ENCODE assay signal across 9 cellular contexts in the genomic region with DNA sequence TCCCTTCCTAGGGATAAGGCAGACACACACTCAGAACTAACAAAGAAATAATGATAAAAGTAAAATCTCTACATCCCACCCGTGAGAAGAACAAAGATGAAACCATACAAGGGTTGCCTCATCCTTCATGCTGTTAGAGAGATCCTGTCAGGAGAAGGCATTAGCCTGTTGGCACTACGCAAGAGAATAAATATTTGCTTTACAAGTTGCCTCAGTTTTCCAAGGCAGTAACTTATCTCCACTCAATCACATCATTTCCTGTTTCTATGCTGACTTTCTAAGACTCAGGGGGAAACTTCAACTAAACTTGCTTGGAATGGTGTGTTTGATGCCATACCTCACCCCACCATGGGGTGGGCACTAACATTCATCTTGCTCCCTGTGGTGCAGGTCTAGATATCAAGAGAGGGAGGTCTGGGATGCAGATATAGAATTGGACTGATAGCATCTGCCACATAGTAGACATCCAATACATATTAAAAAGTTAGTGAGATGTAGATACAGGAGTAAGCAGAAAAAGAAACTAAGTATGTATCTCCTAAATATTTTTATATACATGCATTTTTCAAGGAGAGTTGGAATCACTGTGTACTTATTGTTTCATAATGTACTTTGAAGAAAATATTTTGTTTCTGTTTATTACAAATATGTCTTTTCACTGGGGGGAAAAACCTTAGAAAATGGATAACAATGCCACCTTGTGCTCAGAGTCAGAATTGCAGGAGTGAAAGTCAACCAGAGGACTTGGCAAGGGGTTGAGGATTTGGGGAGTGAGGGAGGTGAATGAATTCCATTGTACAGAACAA. TPM values are rescaled to one million over a fixed set of nuclear protein-coding genes. Genes with fewer than 3 reads are reported as not detected.
DNase-seq lines count a peak whose midpoint lies in the region; ATAC-seq, FAIRE-seq and TF ChIP-seq lines count a peak whose summit lies in the region.
"Had no signal": no experiment of that assay in that cellular context is flagged by ENCODE, and none has a peak within 500 bp of the region (broad histone marks: within the 10 kb centered on the region; RNA-seq: fewer than 3 reads in every experiment).

No MANE protein-coding gene starts in this region.

- ATAC-seq in GM18511 (IDR thresholded peaks at IDR 0.05; ENCODE audit: unreplicated experiment): peak; percentile 57
- no peak for ATAC-seq in HG02610 (IDR thresholded peaks at IDR 0.05; ENCODE audit: unreplicated experiment)
- ATAC-seq in GM21360 (IDR thresholded peaks at IDR 0.05; ENCODE audit: unreplicated experiment): no peak

- no peak overlapping the region for H3K4me3 ChIP-seq in kidney (ENCODE audit: low read length in 2 of 2)

- H3K36me3 ChIP-seq in kidney (ENCODE audit: control insufficient read depth in 1 of 2, insufficient read depth in 2 of 2, low read length in 2 of 2): no peaks in the 10 kb centered on the region

- H3K27ac ChIP-seq in kidney (ENCODE audit: low read depth in 2 of 2, low read length in 2 of 2): no peak overlapping the region

- peak; percentile 42 for DNase-seq in D341Med (ENCODE audit: low spot score)
- peak; percentile 33 for DNase-seq in NCI-H1092 treated with DMSO at 0.1 percent for 48 hours (lab: John Stamatoyannopoulos, UW)
- peak; percentile 23 for DNase-seq in amniotic epithelial cell (ENCODE audit: low read depth)
- DNase-seq in kidney: no peak
- no peak for DNase-seq in islet precursor cell
- DNase-seq: naive B cell had no signal

- no peaks in the 10 kb centered on the region for H3K4me1 ChIP-seq in kidney (ENCODE audit: control insufficient read depth in 1 of 2, insufficient read depth in 1 of 2, low read depth in 1 of 2, low read length in 2 of 2)

- intact Hi-C loops in kidney (cut with DNase I): no loop called here

- TF ChIP-seq CTCF in kidney (IDR thresholded peaks at IDR 0.05; ENCODE audit: borderline replicate concordance, extremely low read depth, insufficient read depth): peak; percentile 37

- peak; percentile 97 for FAIRE-seq in kidney (lab: Jason Lieb, UNC)

- no peak overlapping the region for H3K9ac ChIP-seq in kidney (ENCODE audit: low read length in 2 of 2)

- no peaks in the 10 kb centered on the region for H3K9me3 ChIP-seq in kidney (ENCODE audit: control insufficient read depth in 1 of 2, low read length in 2 of 2)

RNA-seq across cellular contexts. Expression of gene BEX4, which starts 57.2 kb away (rescaled TPM):
- total RNA-seq in kidney: 52.6 TPM
- 135 TPM for polyA plus RNA-seq in kidney (ENCODE audit: insufficient read depth, low read depth, low replicate concordance)

Comparison
In these comparisons a context has a peak if more than half of its experiments do, and no peak if none do; other contexts are left out.
1. DNase-seq: peak in D341Med (single experiment), NCI-H1092 treated with DMSO at 0.1 percent for 48 hours (single experiment) and amniotic epithelial cell (single experiment); none in kidney (single experiment) and islet precursor cell (single experiment).